ENCODE assay signal across 1 cellular context in genomic region chr6:31197559-31198305, GRCh38.
TF ChIP-seq lines count a peak whose summit lies in the region.

No MANE protein-coding gene starts in this region.

TF ChIP-seq in HEK293, 187 proteins besides CTCF, POLR2A, EP300 and RAD21 (continued from another document):
- peak; percentile 82 for TF ChIP-seq PATZ1 (tag by site-specific recombination; IDR thresholded peaks at IDR 0.05)
